In genomic region chr16:47458331-47458730, GRCh38 we compare ENCODE assay signal across 22 cellular contexts. TPM values are rescaled to one million over a fixed set of nuclear protein-coding genes. Genes with fewer than 3 reads are reported as not detected.
DNase-seq lines count a peak whose midpoint lies in the region; ATAC-seq and TF ChIP-seq lines count a peak whose summit lies in the region.
"Had no signal": no experiment of that assay in that cellular context is flagged by ENCODE, and none has a peak within 500 bp of the region (broad histone marks: within the 10 kb centered on the region; RNA-seq: fewer than 3 reads in every experiment).

No MANE protein-coding gene starts in this region.

- H3K4me1 Mint-ChIP-seq in dendritic cell treated with granulocyte-macrophage colony-stimulating factor and Interleukin-4, amounts not matched to agents 40 ng/mL and 50 ng/mL, for 4 days (ENCODE audit: low read depth), result peaks cover 44% of the 10 kb centered on the region

- intact Hi-C loops in Right ventricle myocardium superior (cut with DNase I), result no loop called here
- intact Hi-C loops in dendritic cell treated with granulocyte-macrophage colony-stimulating factor and Interleukin-4, amounts not matched to agents 40 ng/mL and 50 ng/mL, for 4 days (cut with micrococcal nuclease), result loop anchor here (10.0 kb wide), 1 partner anchor 136 kb away; no protein-coding TSS in a partner anchor

- H3K9me3 ChIP-seq in cardiac muscle cell (ENCODE audit: low read depth), result no peaks in the 10 kb centered on the region
- H3K9me3 ChIP-seq: HAP-1 had no signal

- peaks cover 35% of the 10 kb centered on the region for H3K4me1 ChIP-seq in cardiac muscle cell (ENCODE audit: low read depth)

- DNase-seq in cardiac muscle cell (ENCODE audit: low read depth in 1 of 2, low spot score in 1 of 2) (no peak), Right ventricle myocardium superior (no peak), NB4 (ENCODE audit: low read depth) (no peak), mesenteric fat pad (ENCODE audit: low spot score) (no peak), NCI-H510A (lab: John Stamatoyannopoulos, UW) (no peak), occipital lobe (lab: John Stamatoyannopoulos, UW) (no peak)
- DNase-seq: COR-L47, DMS 273 treated with DMSO at 0.1 percent for 48 hours, GDM1, GM23248, IMR-90, Kasumi-1, MM.1S, NCI-H1092 treated with DMSO at 0.1 percent for 48 hours, NCI-H146, NCI-H2081 treated with DMSO at 0.1 percent for 48 hours, NCI-H446 treated with DMSO at 0.1 percent for 48 hours, PC-9 had no signal

- no peak for TF ChIP-seq POLR2A in NB4 (IDR thresholded peaks at IDR 0.05; ENCODE audit: extremely low read depth, insufficient read length)

- H3K4me3 ChIP-seq in cardiac muscle cell, result no peak overlapping the region
- peak overlapping the region; percentile 2 for H3K4me3 ChIP-seq in NB4 (ENCODE audit: low read depth, low read length)
- H3K4me3 ChIP-seq: GM23248, HAP-1, PC-9 had no signal

- no peak for ATAC-seq in Right ventricle myocardium superior (ENCODE audit: poor library complexity)

- H3K27me3 ChIP-seq in cardiac muscle cell, result no peaks in the 10 kb centered on the region

- H3K4me3 Mint-ChIP-seq in dendritic cell treated with granulocyte-macrophage colony-stimulating factor and Interleukin-4, amounts not matched to agents 40 ng/mL and 50 ng/mL, for 4 days, result no peak overlapping the region

- TF ChIP-seq CTCF in cardiac muscle cell (IDR thresholded peaks at IDR 0.05; ENCODE audit: low read depth, low read length) (no peak), NB4 (IDR thresholded peaks at IDR 0.05; ENCODE audit: low read depth, low read length) (no peak)

- H3K27me3 Mint-ChIP-seq in dendritic cell treated with granulocyte-macrophage colony-stimulating factor and Interleukin-4, amounts not matched to agents 40 ng/mL and 50 ng/mL, for 4 days, result no peaks in the 10 kb centered on the region

- H3K36me3 ChIP-seq in cardiac muscle cell, result peaks cover 5% of the 10 kb centered on the region

- H3K9me3 Mint-ChIP-seq in dendritic cell treated with granulocyte-macrophage colony-stimulating factor and Interleukin-4, amounts not matched to agents 40 ng/mL and 50 ng/mL, for 4 days, result no peaks in the 10 kb centered on the region

- H3K27ac ChIP-seq in cardiac muscle cell, result peak overlapping the region; percentile 67
- H3K27ac ChIP-seq: C4-2B, GM23248, PC-9, RWPE1 had no signal

- peaks cover 70% of the 10 kb centered on the region for H3K36me3 Mint-ChIP-seq in dendritic cell treated with granulocyte-macrophage colony-stimulating factor and Interleukin-4, amounts not matched to agents 40 ng/mL and 50 ng/mL, for 4 days (ENCODE audit: low read depth)

- H3K27ac Mint-ChIP-seq in dendritic cell treated with granulocyte-macrophage colony-stimulating factor and Interleukin-4, amounts not matched to agents 40 ng/mL and 50 ng/mL, for 4 days, result peak overlapping the region; percentile 24

RNA-seq across cellular contexts. Expression of gene ITFG1, which starts 2.5 kb away (rescaled TPM):
- total RNA-seq in cardiac muscle cell, result 44.5 and 50.2 TPM in 2 replicates
- polyA plus RNA-seq in cardiac muscle cell, result 118 and 134 TPM in 2 replicates
- 54.1 TPM for total RNA-seq in Right ventricle myocardium superior
- 48.7 TPM for total RNA-seq in mesenteric fat pad
- 187 TPM for total RNA-seq in occipital lobe

RNA-seq across cellular contexts. Expression of gene PHKB, which starts 2.8 kb away (rescaled TPM):
- 91.9 and 107 TPM in 2 replicates for total RNA-seq in cardiac muscle cell
- 84.2 and 101 TPM in 2 replicates for polyA plus RNA-seq in cardiac muscle cell
- 72.1 TPM for total RNA-seq in Right ventricle myocardium superior
- total RNA-seq in mesenteric fat pad, result 57.8 TPM
- 195 TPM for total RNA-seq in occipital lobe
